4 cellular contexts compared by ENCODE assay signal in the genomic region with DNA sequence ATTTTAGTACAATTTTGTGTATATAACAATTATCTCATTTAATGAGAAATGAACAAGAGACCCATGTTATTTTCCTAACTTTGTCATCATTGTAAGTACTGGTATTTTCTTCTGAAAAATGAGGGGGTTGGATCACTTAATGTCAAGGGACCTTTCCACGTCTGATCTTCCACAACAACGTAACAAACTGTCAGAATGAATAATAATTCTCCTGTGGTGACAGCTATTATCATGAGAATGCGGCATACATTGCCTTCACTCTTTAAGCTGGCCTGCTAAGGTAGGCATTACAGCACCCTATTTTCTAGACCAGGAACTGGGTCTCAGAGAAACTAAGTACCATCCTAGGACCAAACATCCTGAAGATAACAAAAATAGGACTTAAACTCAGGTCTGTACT.
"Had no signal": no experiment of that assay in that cellular context is flagged by ENCODE, and none has a peak within 500 bp of the region (broad histone marks: within the 10 kb centered on the region; RNA-seq: fewer than 3 reads in every experiment).

No MANE protein-coding gene starts in this region.

- H3K27ac Mint-ChIP-seq: IgD-negative memory B cell had no signal

- H3K4me3 ChIP-seq: K562 had no signal

- H3K4me1 Mint-ChIP-seq: IgD-negative memory B cell had no signal

- H3K27ac ChIP-seq: HL-60 had no signal

- H3K27me3 Mint-ChIP-seq: IgD-negative memory B cell had no signal

- H3K9me3 Mint-ChIP-seq: IgD-negative memory B cell had no signal

- DNase-seq: IMR-90 had no signal

- H3K4me3 Mint-ChIP-seq: IgD-negative memory B cell had no signal
